Comparison of ENCODE assay signal across 8 cellular contexts in genomic region chr3:18424862-18425640, GRCh38. TPM values are rescaled to one million over a fixed set of nuclear protein-coding genes. Genes with fewer than 3 reads are reported as not detected.
DNase-seq lines count a peak whose midpoint lies in the region; ATAC-seq and TF ChIP-seq lines count a peak whose summit lies in the region.

Gene SATB1 (minus strand): TSS chr3:18425339. CDS start chr3:18420967, 4,372 bp downstream.

- CTCF ChIA-PET in RWPE1 (lab: Yijun Ruan, JAX): interaction anchor here (0.6 kb wide), 1 partner anchor 92 kb away, joined by 3 read pairs; no protein-coding TSS in a partner anchor

- no peak within 1 kb of the TSS for H3K27ac ChIP-seq in RWPE1

- ATAC-seq in GM18511 (IDR thresholded peaks at IDR 0.05; ENCODE audit: unreplicated experiment) (peak; percentile 62), HG02884 (IDR thresholded peaks at IDR 0.05; ENCODE audit: unreplicated experiment) (peak; percentile 51)

- TF ChIP-seq POLR2A in lower leg skin (IDR thresholded peaks at IDR 0.05): no peak

- DNase-seq in NCI-H510A (lab: John Stamatoyannopoulos, UW): peak; percentile 73
- DNase-seq in activated CD4-positive, alpha-beta T cell treated with anti-CD3 and anti-CD28 coated beads, Interleukin-2, amount 50 U/mL, for 4 hours: peak; percentile 55 to 64
- DNase-seq in ecto neural progenitor cell (ENCODE audit: low spot score): peak; percentile 89
- peak; percentile 67 to 95 for DNase-seq in lower leg skin (ENCODE audit: low spot score in 2 of 2)
- peak; percentile 56 to 67 for DNase-seq in stimulated activated CD4-positive, alpha-beta T cell treated with anti-CD3 and anti-CD28 coated beads, Interleukin-4, amount 100 ng/mL, for 4 hours
- no peak for DNase-seq in RWPE1 (ENCODE audit: low spot score)

- WGBS in lower leg skin, 2 donors: 0% methylated on average over 55 to 82 of the region's 82 CpGs

- intact Hi-C loops in lower leg skin (cut with DNase I; ENCODE audit: low total_unique reads): no loop called here

- POLR2A ChIA-PET in RWPE1 (lab: Yijun Ruan, JAX; ENCODE audit: low non-redundant PET): interaction anchor here (0.5 kb wide), 1 partner anchor 74 kb away, joined by 3 read pairs; no protein-coding TSS in a partner anchor

- H3K4me3 ChIP-seq in lower leg skin (ENCODE audit: low read depth, poor library complexity, severe bottlenecking): peak within 1 kb of the TSS; percentile 69

- TF ChIP-seq CTCF in lower leg skin (IDR thresholded peaks at IDR 0.05) (no peak), RWPE1 (conservative IDR thresholded peaks at IDR 0.05; ENCODE audit: low read depth) (no peak)

RNA-seq across cellular contexts. Expression of gene SATB1, which starts in this region (rescaled TPM):
- total RNA-seq in lower leg skin: 10 to 100 TPM; 16.9 to 33.8 (median 25.7) TPM
